ENCODE assay signal across 9 cellular contexts in genomic region chr17:76191891-76192290, GRCh38. TPM values are rescaled to one million over a fixed set of nuclear protein-coding genes. Genes with fewer than 3 reads are reported as not detected.
A peak's percentile ranks its signal among the peaks of the same experiment; 100 is the strongest.
DNase-seq lines count a peak whose midpoint lies in the region; ATAC-seq and TF ChIP-seq lines count a peak whose summit lies in the region.
"Had no signal": no experiment of that assay in that cellular context is flagged by ENCODE, and none has a peak within 500 bp of the region (broad histone marks: within the 10 kb centered on the region; RNA-seq: fewer than 3 reads in every experiment).

No MANE protein-coding gene starts in this region.

- H3K4me1 Mint-ChIP-seq in CD4-positive, CD25-positive, alpha-beta regulatory T cell: peaks cover 30 to 90% (median 54%) of the 10 kb centered on the region in 4 donors
- peaks cover 79% of the 10 kb centered on the region for H3K4me1 Mint-ChIP-seq in activated naive CD4-positive, alpha-beta T cell treated with anti-CD3 and anti-CD28 coated beads, Interleukin-2, amount 50 U/mL, for 24 hours

- no peaks in the 10 kb centered on the region for H3K36me3 ChIP-seq in CD4-positive, CD25-positive, alpha-beta regulatory T cell (ENCODE audit: control insufficient read depth, insufficient read depth, low read length)
- H3K36me3 ChIP-seq in psoas muscle (ENCODE audit: insufficient read depth in 1 of 2, low read depth in 1 of 2): no peaks in the 10 kb centered on the region

- H3K27me3 ChIP-seq in CD4-positive, CD25-positive, alpha-beta regulatory T cell (ENCODE audit: control insufficient read depth, insufficient read depth, low read length): no peaks in the 10 kb centered on the region
- H3K27me3 ChIP-seq in psoas muscle (ENCODE audit: insufficient read depth in 3 of 3, low read length in 2 of 3): no peaks in the 10 kb centered on the region

- H3K9me3 ChIP-seq in CD4-positive, CD25-positive, alpha-beta regulatory T cell (ENCODE audit: control insufficient read depth in 2 of 2, low read length in 2 of 2): no peaks in the 10 kb centered on the region
- no peaks in the 10 kb centered on the region for H3K9me3 ChIP-seq in psoas muscle

- H3K4me1 ChIP-seq in CD4-positive, CD25-positive, alpha-beta regulatory T cell (ENCODE audit: control insufficient read depth, insufficient read depth, low read length, poor library complexity, severe bottlenecking): peaks cover 82% of the 10 kb centered on the region
- H3K4me1 ChIP-seq in psoas muscle: peaks cover 38% of the 10 kb centered on the region

- H3K9me3 Mint-ChIP-seq in CD4-positive, CD25-positive, alpha-beta regulatory T cell: peaks cover 0 to 2% (median 0%) of the 10 kb centered on the region in 7 donors
- H3K9me3 Mint-ChIP-seq in activated naive CD4-positive, alpha-beta T cell treated with anti-CD3 and anti-CD28 coated beads, Interleukin-2, amount 50 U/mL, for 24 hours: no peaks in the 10 kb centered on the region

- H3K27ac Mint-ChIP-seq in CD4-positive, CD25-positive, alpha-beta regulatory T cell: peak overlapping the region; percentile 59 to 91 (median 84)
- H3K27ac Mint-ChIP-seq in activated naive CD4-positive, alpha-beta T cell treated with anti-CD3 and anti-CD28 coated beads, Interleukin-2, amount 50 U/mL, for 24 hours: peak overlapping the region; percentile 97

- no peak for TF ChIP-seq CTCF in psoas muscle (IDR thresholded peaks at IDR 0.05)

- ATAC-seq in CD4-positive, CD25-positive, alpha-beta regulatory T cell (ENCODE audit: low read depth in 2 of 2): peak; percentile 87 to 92
- ATAC-seq in GM19395 (IDR thresholded peaks at IDR 0.05; ENCODE audit: unreplicated experiment) (peak; percentile 73), HG03432 (IDR thresholded peaks at IDR 0.05; ENCODE audit: unreplicated experiment) (peak; percentile 55), psoas muscle (no peak)

- H3K27me3 Mint-ChIP-seq in CD4-positive, CD25-positive, alpha-beta regulatory T cell: no peaks in the 10 kb centered on the region
- H3K27me3 Mint-ChIP-seq in activated naive CD4-positive, alpha-beta T cell treated with anti-CD3 and anti-CD28 coated beads, Interleukin-2, amount 50 U/mL, for 24 hours: no peaks in the 10 kb centered on the region

- WGBS in psoas muscle, 3 donors: 60 to 72% (median 62%) methylated on average over 6 of the region's 6 CpGs

- H3K36me3 Mint-ChIP-seq in CD4-positive, CD25-positive, alpha-beta regulatory T cell: peaks cover 7% of the 10 kb centered on the region
- peaks cover 13% of the 10 kb centered on the region for H3K36me3 Mint-ChIP-seq in activated naive CD4-positive, alpha-beta T cell treated with anti-CD3 and anti-CD28 coated beads, Interleukin-2, amount 50 U/mL, for 24 hours

- H3K4me3 Mint-ChIP-seq in CD4-positive, CD25-positive, alpha-beta regulatory T cell: peak overlapping the region; percentile 48 to 64 (median 56)
- peak overlapping the region; percentile 79 for H3K4me3 Mint-ChIP-seq in activated naive CD4-positive, alpha-beta T cell treated with anti-CD3 and anti-CD28 coated beads, Interleukin-2, amount 50 U/mL, for 24 hours

- peak overlapping the region; percentile 78 for H3K4me3 ChIP-seq in CD4-positive, CD25-positive, alpha-beta regulatory T cell (ENCODE audit: low read depth, low read length)
- no peak overlapping the region for H3K4me3 ChIP-seq in psoas muscle

- intact Hi-C loops in psoas muscle (cut with DNase I): loop anchor here in 1 of 2 donors (5.0 kb wide), 1 partner anchor 80 kb away; no protein-coding TSS in a partner anchor

- DNase-seq in CD4-positive, CD25-positive, alpha-beta regulatory T cell: peak; percentile 35 to 96 (median 87)
- DNase-seq in SK-N-DZ (ENCODE audit: low spot score) (no peak), NOMO-1 treated with dmso at 0.1 percent for 144 hours (lab: John Stamatoyannopoulos, UW; ENCODE audit: unreplicated experiment) (no peak), SKM-1 treated with dmso at 0.1 percent for 144 hours (lab: John Stamatoyannopoulos, UW; ENCODE audit: unreplicated experiment) (no peak), psoas muscle (no peak)
- DNase-seq: Right ventricle myocardium superior had no signal

- peak overlapping the region; percentile 89 for H3K27ac ChIP-seq in CD4-positive, CD25-positive, alpha-beta regulatory T cell (ENCODE audit: insufficient read depth, low read length, poor library complexity, severe bottlenecking)
- no peak overlapping the region for H3K27ac ChIP-seq in psoas muscle

RNA-seq across cellular contexts. Expression of gene RNF157, which starts 48.4 kb away (rescaled TPM):
- 17.7 TPM for total RNA-seq in CD4-positive, CD25-positive, alpha-beta regulatory T cell
- polyA plus RNA-seq in CD4-positive, CD25-positive, alpha-beta regulatory T cell: 1 to 10 TPM; 3.3 to 5.6 (median 4.3) TPM
- 42.3 and 54.7 TPM in 2 replicates for polyA plus RNA-seq in SK-N-DZ (2014; cell fraction: cytosol; rRNA removed)
- 26.2 and 30.9 TPM in 2 replicates for polyA plus RNA-seq in SK-N-DZ (2014; cell fraction: nucleus; rRNA removed)
- 10 to 100 TPM; 35.0 to 76.5 (median 60.0) TPM for total RNA-seq in psoas muscle
- polyA plus RNA-seq in psoas muscle: 10 to 100 TPM; 14.9 to 90.1 (median 73.9) TPM

RNA-seq across cellular contexts. Expression of gene FOXJ1, which starts 50.8 kb away (rescaled TPM):
- total RNA-seq in CD4-positive, CD25-positive, alpha-beta regulatory T cell: 1.0 TPM
- under 1 TPM in 2 of 4 donors, not detected in 2; 0.14 to 0.24 TPM for polyA plus RNA-seq in CD4-positive, CD25-positive, alpha-beta regulatory T cell
- 0.70 and 0.80 TPM in 2 replicates for polyA plus RNA-seq in SK-N-DZ (2014; cell fraction: cytosol; rRNA removed)
- 0.21 and 1.1 TPM in 2 replicates for polyA plus RNA-seq in SK-N-DZ (2014; cell fraction: nucleus; rRNA removed)
- total RNA-seq in psoas muscle: under 1 TPM in 2 of 4 donors, not detected in 2; 0.11 to 0.15 TPM
- polyA plus RNA-seq in psoas muscle: under 1 TPM; 0.07 to 0.11 (median 0.09) TPM
- total RNA-seq: Right ventricle myocardium superior had no signal

Comparison
In these comparisons a context has a peak if more than half of its experiments do, and no peak if none do; other contexts are left out.
1. ATAC-seq: peak in CD4-positive, CD25-positive, alpha-beta regulatory T cell (2 of 2), GM19395 (single experiment) and HG03432 (single experiment); none in psoas muscle (0 of 4).
2. DNase-seq: peak in CD4-positive, CD25-positive, alpha-beta regulatory T cell (3 of 3); none in SK-N-DZ (single experiment), NOMO-1 treated with dmso at 0.1 percent for 144 hours (single experiment), SKM-1 treated with dmso at 0.1 percent for 144 hours (single experiment) and psoas muscle (0 of 2).